In genomic region chr3:40452876-40453730, GRCh38 we compare ENCODE assay signal across 8 cellular contexts. TPM values are rescaled to one million over a fixed set of nuclear protein-coding genes. Genes with fewer than 3 reads are reported as not detected.
A peak's percentile ranks its signal among the peaks of the same experiment; 100 is the strongest.
DNase-seq lines count a peak whose midpoint lies in the region; ATAC-seq, FAIRE-seq and TF ChIP-seq lines count a peak whose summit lies in the region.

No MANE protein-coding gene starts in this region.

- peak overlapping the region; percentile 94 for H3K4me3 Mint-ChIP-seq in WTC11

- H3K27ac ChIP-seq in caudate nucleus (ENCODE audit: low read depth, low read length) = peak overlapping the region; percentile 96
- H3K27ac ChIP-seq in small intestine (ENCODE audit: low read depth in 1 of 2, low read length in 1 of 2) = peak overlapping the region; percentile 96 to 97

- peak; percentile 94 for ATAC-seq in HG03175 (IDR thresholded peaks at IDR 0.05; ENCODE audit: unreplicated experiment)
- ATAC-seq in WTC11 = peak; percentile 96

- no peaks in the 10 kb centered on the region for H3K27me3 Mint-ChIP-seq in WTC11 (ENCODE audit: low read depth)

- H3K36me3 Mint-ChIP-seq in WTC11 = peaks cover 6% of the 10 kb centered on the region

- H3K36me3 ChIP-seq in small intestine (ENCODE audit: control insufficient read depth in 2 of 2, insufficient read depth in 2 of 2, low read length in 2 of 2) = no peaks in the 10 kb centered on the region

- no peaks in the 10 kb centered on the region for H3K9me3 ChIP-seq in small intestine (ENCODE audit: control insufficient read depth, low read depth)

- peaks cover 15% of the 10 kb centered on the region for H3K4me1 Mint-ChIP-seq in WTC11

- CTCF ChIA-PET in WTC11 (lab: Charles Lee) = interaction anchor here (1.1 to 2.9 kb wide), 4 partner anchors 53 to 261 kb away, joined by 6 to 15 read pairs (median 7); partner anchors contain the start of genes EIF1B and ZNF620

- in situ Hi-C loops in GM18951 (cut with MboI; ENCODE audit: low sequenced_read_pairs, unreplicated experiment) = no loop called here

- WGBS in small intestine, 3 donors = 0% methylated on average over 41 of the region's 41 CpGs

- no peaks in the 10 kb centered on the region for H3K27me3 ChIP-seq in small intestine (ENCODE audit: control insufficient read depth in 2 of 2, insufficient read depth in 2 of 2, low read length in 2 of 2)

- H3K9me3 Mint-ChIP-seq in WTC11 = no peaks in the 10 kb centered on the region

- peak overlapping the region; percentile 37 to 60 for H3K4me3 ChIP-seq in small intestine (ENCODE audit: low read depth in 1 of 2, low read length in 2 of 2)

- DNase-seq in AG08396 (ENCODE audit: low spot score) (peak; percentile 97), NCI-H2227 treated with DMSO at 0.1 percent for 48 hours (lab: John Stamatoyannopoulos, UW) (peak; percentile 95), WTC11 (ENCODE audit: low spot score) (peak; percentile 97), caudate nucleus (lab: John Stamatoyannopoulos, UW) (peak; percentile 65 to 100 (median 96)), iPS-NIHi7 (ENCODE audit: extremely low spot score) (peak; percentile 99), small intestine (peak; percentile 100)

- POLR2A ChIA-PET in WTC11 (lab: Charles Lee) = interaction anchor here (0.6 to 1.8 kb wide), 6 partner anchors 12 to 210 kb away, joined by 3 to 4 read pairs (median 4); partner anchors contain the start of genes EIF1B and ZNF621

- peak; percentile 78 for TF ChIP-seq POLR2A in GM18951 (IDR thresholded peaks at IDR 0.05; ENCODE audit: extremely low read depth, insufficient read depth, insufficient read length)

- H3K27ac Mint-ChIP-seq in WTC11 = peak overlapping the region; percentile 100

- TF ChIP-seq CTCF in WTC11 (IDR thresholded peaks at IDR 0.05) = no peak

- peaks cover 3% of the 10 kb centered on the region in 2 donors for H3K4me1 ChIP-seq in small intestine (ENCODE audit: control insufficient read depth in 2 of 2, insufficient read depth in 1 of 2, low read depth in 1 of 2, low read length in 1 of 2)

- peak; percentile 84 for FAIRE-seq in small intestine (lab: Jason Lieb, UNC)

TF ChIP-seq in WTC11, 78 proteins besides CTCF, POLR2A, EP300 and RAD21:
- TF ChIP-seq ZSCAN18 (CRISPR knock-in tag; IDR thresholded peaks at IDR 0.05) (no peak), FOXK1 (CRISPR knock-in tag; IDR thresholded peaks at IDR 0.05) (peak; percentile 96), MAX (CRISPR knock-in tag; IDR thresholded peaks at IDR 0.05) (peak; percentile 84), ERG (CRISPR knock-in tag; IDR thresholded peaks at IDR 0.05) (no peak), ATF2 (CRISPR knock-in tag; IDR thresholded peaks at IDR 0.05; ENCODE audit: borderline replicate concordance, low read depth) (no peak), CREM (CRISPR knock-in tag; IDR thresholded peaks at IDR 0.05) (peak; percentile 82), ETV6 (CRISPR knock-in tag; IDR thresholded peaks at IDR 0.05) (peak; percentile 69; the same call in 1 of the 2 replicates), NR3C1 (CRISPR knock-in tag; conservative IDR thresholded peaks at IDR 0.05; ENCODE audit: low read depth) (no peak), SP1 (CRISPR knock-in tag; conservative IDR thresholded peaks at IDR 0.05) (peak; percentile 93), USF1 (CRISPR knock-in tag; IDR thresholded peaks at IDR 0.05) (peak; percentile 25; the same call in 1 of the 2 replicates), NFYB (CRISPR knock-in tag; conservative IDR thresholded peaks at IDR 0.05; ENCODE audit: low read depth) (peak; percentile 78), FOXP1 (CRISPR knock-in tag; IDR thresholded peaks at IDR 0.05; ENCODE audit: borderline replicate concordance) (peak; percentile 72; the same call in 1 of the 2 replicates), GABPB1 (CRISPR knock-in tag; IDR thresholded peaks at IDR 0.05) (peak; percentile 57)

RNA-seq across cellular contexts. Expression of gene RPL14, which starts 4.0 kb away (rescaled TPM):
- total RNA-seq in WTC11 (2021) = 2,759 to 2,816 TPM (median 2,760 TPM) in 3 replicates
- polyA plus RNA-seq in small intestine = 1,000 to 10,000 TPM; 1,014 to 1,543 (median 1,283) TPM

RNA-seq across cellular contexts. Expression of gene ZNF619, which starts 23.8 kb away (rescaled TPM):
- 7.2 to 11.2 TPM (median 9.7 TPM) in 3 replicates for total RNA-seq in WTC11 (2021)
- 1 to 10 TPM in 2 of 3 donors, under 1 TPM in 1; 0.81 to 1.9 (median 1.1) TPM for polyA plus RNA-seq in small intestine

RNA-seq across cellular contexts. Expression of gene ZNF620, which starts 52.7 kb away (rescaled TPM):
- total RNA-seq in WTC11 (2021) = 15.6 to 19.8 TPM (median 17.2 TPM) in 3 replicates
- 1 to 10 TPM in 2 of 3 donors, under 1 TPM in 1; 0.54 to 2.8 (median 1.3) TPM for polyA plus RNA-seq in small intestine

Comparison
In these comparisons a context has a peak if more than half of its experiments do, and no peak if none do; other contexts are left out.
1. Peak in every context shown above with its lines: DNase-seq, ATAC-seq, H3K4me3 ChIP-seq and H3K27ac ChIP-seq.